ENCODE assay signal across 21 cellular contexts in the genomic region with DNA sequence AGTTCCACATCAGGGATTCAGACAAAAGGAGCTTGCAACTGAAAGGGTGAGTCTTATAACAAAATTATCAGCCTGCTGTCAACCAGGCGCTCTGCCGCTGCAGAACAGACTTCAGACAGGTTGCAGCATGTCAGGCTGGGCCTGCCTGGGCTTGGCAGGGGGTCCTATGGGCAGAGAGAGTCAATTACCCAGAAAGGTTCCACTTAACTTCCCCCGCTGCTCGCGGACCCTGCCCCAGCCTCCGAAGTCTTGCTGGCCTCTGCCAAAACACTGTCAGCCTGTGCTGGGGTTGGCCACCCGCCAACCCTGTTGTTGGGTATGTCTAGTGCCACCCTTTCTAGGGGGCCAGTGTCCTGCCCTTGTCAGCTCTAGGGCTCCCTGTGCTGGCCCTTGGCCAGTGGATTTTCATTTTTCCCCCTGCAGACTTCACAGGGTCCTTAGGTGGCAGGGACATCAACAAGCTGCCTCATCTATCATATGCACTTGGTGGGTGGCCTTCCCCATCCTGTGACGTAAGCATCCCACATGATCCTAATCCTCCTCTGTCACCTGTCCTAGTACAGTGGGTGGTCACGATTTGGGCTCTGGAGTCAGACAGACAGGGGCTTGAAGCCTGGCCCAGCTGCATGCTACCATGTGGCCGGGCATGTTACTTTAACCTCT.
DNase-seq lines count a peak whose midpoint lies in the region; ATAC-seq, FAIRE-seq and TF ChIP-seq lines count a peak whose summit lies in the region.
"Had no signal": no experiment of that assay in that cellular context is flagged by ENCODE, and none has a peak within 500 bp of the region (broad histone marks: within the 10 kb centered on the region; RNA-seq: fewer than 3 reads in every experiment).

No MANE protein-coding gene starts in this region.

- no peaks in the 10 kb centered on the region for H3K36me3 Mint-ChIP-seq in brain
- H3K36me3 Mint-ChIP-seq in stimulated activated effector memory CD8-positive, alpha-beta T cell treated with anti-CD3 and anti-CD28 coated beads, Interleukin-12 subunit alpha, Interleukin-12 subunit beta, amount 100 ng/mL, for 72 hours = no peaks in the 10 kb centered on the region
- H3K36me3 Mint-ChIP-seq: mesothelial cell of epicardium; natural killer cell treated with Interleukin-12 subunit alpha and Interleukin-12 subunit beta and Interleukin-15 and Interleukin-18, amount 100 ng/mL, for 72 hours; stimulated activated memory B cell treated with anti-CD40 and anti-IgM and Interleukin-4, amounts not matched to agents 10 μg/mL and 1 μg/mL and 100 μg/mL, for 72 hours had no signal

- peaks cover 0 to 6% (median 0%) of the 10 kb centered on the region in 5 experiments for H3K9me3 Mint-ChIP-seq in brain
- H3K9me3 Mint-ChIP-seq in stimulated activated effector memory CD8-positive, alpha-beta T cell treated with anti-CD3 and anti-CD28 coated beads, Interleukin-12 subunit alpha, Interleukin-12 subunit beta, amount 100 ng/mL, for 72 hours = no peaks in the 10 kb centered on the region
- H3K9me3 Mint-ChIP-seq: mesothelial cell of epicardium; natural killer cell treated with Interleukin-12 subunit alpha and Interleukin-12 subunit beta and Interleukin-15 and Interleukin-18, amount 100 ng/mL, for 72 hours; stimulated activated memory B cell treated with anti-CD40 and anti-IgM and Interleukin-4, amounts not matched to agents 10 μg/mL and 1 μg/mL and 100 μg/mL, for 72 hours had no signal

- peaks cover 9% of the 10 kb centered on the region for H3K27me3 Mint-ChIP-seq in brain

- ATAC-seq in stimulated activated effector memory CD8-positive, alpha-beta T cell treated with anti-CD3 and anti-CD28 coated beads, Interleukin-12 subunit alpha, Interleukin-12 subunit beta, amount 100 ng/mL, for 72 hours = no peak
- ATAC-seq: left lobe of liver; stimulated activated memory B cell treated with anti-CD40 and anti-IgM and Interleukin-4, amounts not matched to agents 10 μg/mL and 1 μg/mL and 100 μg/mL, for 72 hours; T-helper 17 cell had no signal

- FAIRE-seq in GM19239 (lab: Jason Lieb, UNC) = no peak

- peaks cover 78% of the 10 kb centered on the region for H3K4me1 Mint-ChIP-seq in brain
- H3K4me1 Mint-ChIP-seq in stimulated activated effector memory CD8-positive, alpha-beta T cell treated with anti-CD3 and anti-CD28 coated beads, Interleukin-12 subunit alpha, Interleukin-12 subunit beta, amount 100 ng/mL, for 72 hours = no peaks in the 10 kb centered on the region
- H3K4me1 Mint-ChIP-seq: stimulated activated memory B cell treated with anti-CD40 and anti-IgM and Interleukin-4, amounts not matched to agents 10 μg/mL and 1 μg/mL and 100 μg/mL, for 72 hours; T-helper 17 cell had no signal

- peak; percentile 34 to 65 for DNase-seq in NCI-H524 (lab: John Stamatoyannopoulos, UW)
- no peak for DNase-seq in NCI-H524 treated with DMSO at 0.1 percent for 48 hours (lab: John Stamatoyannopoulos, UW)
- peak; percentile 78 for DNase-seq in NCI-H146 (lab: John Stamatoyannopoulos, UW)
- peak; percentile 96 to 97 for DNase-seq in NCI-H446 (lab: John Stamatoyannopoulos, UW)
- no peak for DNase-seq in stimulated activated effector memory CD8-positive, alpha-beta T cell treated with anti-CD3 and anti-CD28 coated beads, Interleukin-12 subunit alpha, Interleukin-12 subunit beta, amount 100 ng/mL, for 72 hours (ENCODE audit: low spot score in 2 of 2)
- DNase-seq in GM19239 (ENCODE audit: insufficient read length, low spot score) = no peak
- DNase-seq in activated T-cell treated with anti-CD3 and anti-CD28 coated beads, Interleukin-2, amount 50 U/mL, for 48 hours = no peak
- DNase-seq: 8988T; activated CD4-positive, alpha-beta T cell treated with anti-CD3 and anti-CD28 coated beads, Interleukin-2, amount 50 U/mL, for 4 hours; activated CD8-positive, alpha-beta memory T cell treated with anti-CD3 and anti-CD28 coated beads, Interleukin-2, amount 50 U/mL, for 48 hours; activated effector memory CD4-positive, alpha-beta T cell treated with anti-CD3 and anti-CD28 coated beads, Interleukin-2, amount 50 U/mL, for 16 hours; AML-193; cortex of kidney; heart left ventricle; SIG-M5; T-helper 17 cell had no signal

- peak overlapping the region in 3 of 5 experiments; percentile 38 to 72 (median 44) for H3K27ac Mint-ChIP-seq in brain
- no peak overlapping the region for H3K27ac Mint-ChIP-seq in stimulated activated effector memory CD8-positive, alpha-beta T cell treated with anti-CD3 and anti-CD28 coated beads, Interleukin-12 subunit alpha, Interleukin-12 subunit beta, amount 100 ng/mL, for 72 hours
- H3K27ac Mint-ChIP-seq: mesothelial cell of epicardium; natural killer cell treated with Interleukin-12 subunit alpha and Interleukin-12 subunit beta and Interleukin-15 and Interleukin-18, amount 100 ng/mL, for 72 hours; stimulated activated memory B cell treated with anti-CD40 and anti-IgM and Interleukin-4, amounts not matched to agents 10 μg/mL and 1 μg/mL and 100 μg/mL, for 72 hours; T-helper 17 cell had no signal

- no peak for TF ChIP-seq CTCF in brain (conservative IDR thresholded peaks at IDR 0.05)

- H3K4me3 Mint-ChIP-seq in brain = no peak overlapping the region
- no peak overlapping the region for H3K4me3 Mint-ChIP-seq in stimulated activated effector memory CD8-positive, alpha-beta T cell treated with anti-CD3 and anti-CD28 coated beads, Interleukin-12 subunit alpha, Interleukin-12 subunit beta, amount 100 ng/mL, for 72 hours
- H3K4me3 Mint-ChIP-seq: mesothelial cell of epicardium; natural killer cell treated with Interleukin-12 subunit alpha and Interleukin-12 subunit beta and Interleukin-15 and Interleukin-18, amount 100 ng/mL, for 72 hours; stimulated activated memory B cell treated with anti-CD40 and anti-IgM and Interleukin-4, amounts not matched to agents 10 μg/mL and 1 μg/mL and 100 μg/mL, for 72 hours; T-helper 17 cell had no signal

Comparison
In these comparisons a context has a peak if more than half of its experiments do, and no peak if none do; other contexts are left out.
1. DNase-seq: peak in NCI-H524 (2 of 2), NCI-H146 (single experiment) and NCI-H446 (2 of 2); none in NCI-H524 treated with DMSO at 0.1 percent for 48 hours (single experiment), stimulated activated effector memory CD8-positive, alpha-beta T cell treated with anti-CD3 and anti-CD28 coated beads, Interleukin-12 subunit alpha, Interleukin-12 subunit beta, amount 100 ng/mL, for 72 hours (0 of 2), GM19239 (single experiment) and activated T-cell treated with anti-CD3 and anti-CD28 coated beads, Interleukin-2, amount 50 U/mL, for 48 hours (0 of 2).